In the genomic region with DNA sequence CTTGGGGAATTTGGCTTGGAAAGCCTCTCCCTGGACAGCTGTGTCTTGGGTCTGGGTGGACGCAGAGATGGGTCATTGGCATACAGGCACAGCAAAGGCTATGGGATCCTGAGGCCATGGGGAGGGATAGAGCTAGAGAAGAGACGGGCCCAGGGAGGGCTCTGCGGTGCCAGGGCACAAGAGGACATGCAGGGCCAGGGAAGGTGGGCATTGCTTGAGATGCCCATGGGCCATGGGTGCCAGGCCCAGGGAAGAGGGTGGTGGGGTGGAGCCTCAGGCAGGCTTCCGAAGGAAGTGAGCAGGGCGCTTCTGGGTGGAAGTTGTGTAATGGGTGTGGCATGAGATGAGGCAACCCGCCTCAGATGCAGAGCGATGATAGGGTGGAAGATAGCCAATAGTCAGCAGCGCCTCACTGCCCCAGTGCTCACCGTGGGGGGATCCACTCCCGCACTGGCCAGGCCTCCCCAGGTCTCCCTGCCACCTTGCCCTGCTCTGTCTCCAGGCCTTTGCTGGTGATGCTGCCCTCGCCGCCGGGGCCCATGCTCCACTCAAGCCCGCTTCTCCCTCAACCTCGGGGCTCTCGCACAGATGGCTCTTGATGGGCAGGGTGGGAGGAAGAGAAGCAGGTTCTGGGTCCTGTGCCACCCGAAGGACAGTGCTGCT, we compare ENCODE assay signal across 1 cellular context.
TF ChIP-seq lines count a peak whose summit lies in the region.

No MANE protein-coding gene starts in this region.

TF ChIP-seq in K562, 482 proteins besides CTCF, POLR2A, EP300 and RAD21 (continued from another document and continues in another):
- TF ChIP-seq, protein P1, sequence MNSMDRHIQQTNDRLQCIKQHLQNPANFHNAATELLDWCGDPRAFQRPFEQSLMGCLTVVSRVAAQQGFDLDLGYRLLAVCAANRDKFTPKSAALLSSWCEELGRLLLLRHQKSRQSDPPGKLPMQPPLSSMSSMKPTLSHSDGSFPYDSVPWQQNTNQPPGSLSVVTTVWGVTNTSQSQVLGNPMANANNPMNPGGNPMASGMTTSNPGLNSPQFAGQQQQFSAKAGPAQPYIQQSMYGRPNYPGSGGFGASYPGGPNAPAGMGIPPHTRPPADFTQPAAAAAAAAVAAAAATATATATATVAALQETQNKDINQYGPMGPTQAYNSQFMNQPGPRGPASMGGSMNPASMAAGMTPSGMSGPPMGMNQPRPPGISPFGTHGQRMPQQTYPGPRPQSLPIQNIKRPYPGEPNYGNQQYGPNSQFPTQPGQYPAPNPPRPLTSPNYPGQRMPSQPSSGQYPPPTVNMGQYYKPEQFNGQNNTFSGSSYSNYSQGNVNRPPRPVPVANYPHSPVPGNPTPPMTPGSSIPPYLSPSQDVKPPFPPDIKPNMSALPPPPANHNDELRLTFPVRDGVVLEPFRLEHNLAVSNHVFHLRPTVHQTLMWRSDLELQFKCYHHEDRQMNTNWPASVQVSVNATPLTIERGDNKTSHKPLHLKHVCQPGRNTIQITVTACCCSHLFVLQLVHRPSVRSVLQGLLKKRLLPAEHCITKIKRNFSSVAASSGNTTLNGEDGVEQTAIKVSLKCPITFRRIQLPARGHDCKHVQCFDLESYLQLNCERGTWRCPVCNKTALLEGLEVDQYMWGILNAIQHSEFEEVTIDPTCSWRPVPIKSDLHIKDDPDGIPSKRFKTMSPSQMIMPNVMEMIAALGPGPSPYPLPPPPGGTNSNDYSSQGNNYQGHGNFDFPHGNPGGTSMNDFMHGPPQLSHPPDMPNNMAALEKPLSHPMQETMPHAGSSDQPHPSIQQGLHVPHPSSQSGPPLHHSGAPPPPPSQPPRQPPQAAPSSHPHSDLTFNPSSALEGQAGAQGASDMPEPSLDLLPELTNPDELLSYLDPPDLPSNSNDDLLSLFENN (IDR thresholded peaks at IDR 0.05; ENCODE audit: low read depth in 2 of 2, low read length in 2 of 2): no peak
- TF ChIP-seq ZC3H8 (IDR thresholded peaks at IDR 0.05): no peak
- no peak for TF ChIP-seq FOXK1 (CRISPR knock-in tag; IDR thresholded peaks at IDR 0.05; ENCODE audit: borderline replicate concordance)
- TF ChIP-seq, protein P2, sequence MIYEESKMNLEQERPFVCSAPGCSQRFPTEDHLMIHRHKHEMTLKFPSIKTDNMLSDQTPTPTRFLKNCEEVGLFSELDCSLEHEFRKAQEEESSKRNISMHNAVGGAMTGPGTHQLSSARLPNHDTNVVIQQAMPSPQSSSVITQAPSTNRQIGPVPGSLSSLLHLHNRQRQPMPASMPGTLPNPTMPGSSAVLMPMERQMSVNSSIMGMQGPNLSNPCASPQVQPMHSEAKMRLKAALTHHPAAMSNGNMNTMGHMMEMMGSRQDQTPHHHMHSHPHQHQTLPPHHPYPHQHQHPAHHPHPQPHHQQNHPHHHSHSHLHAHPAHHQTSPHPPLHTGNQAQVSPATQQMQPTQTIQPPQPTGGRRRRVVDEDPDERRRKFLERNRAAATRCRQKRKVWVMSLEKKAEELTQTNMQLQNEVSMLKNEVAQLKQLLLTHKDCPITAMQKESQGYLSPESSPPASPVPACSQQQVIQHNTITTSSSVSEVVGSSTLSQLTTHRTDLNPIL (CRISPR knock-in tag; IDR thresholded peaks at IDR 0.05): no peak
- TF ChIP-seq SP2 (IDR thresholded peaks at IDR 0.05; ENCODE audit: extremely low read depth, low read depth, low read length, poor library complexity, severe bottlenecking): no peak
- 0 out of 2 replicates have a peak, but pooled peaks have one; percentile 52 for TF ChIP-seq ZNF3 (CRISPR knock-in tag; IDR thresholded peaks at IDR 0.05)
- TF ChIP-seq, protein P3, sequence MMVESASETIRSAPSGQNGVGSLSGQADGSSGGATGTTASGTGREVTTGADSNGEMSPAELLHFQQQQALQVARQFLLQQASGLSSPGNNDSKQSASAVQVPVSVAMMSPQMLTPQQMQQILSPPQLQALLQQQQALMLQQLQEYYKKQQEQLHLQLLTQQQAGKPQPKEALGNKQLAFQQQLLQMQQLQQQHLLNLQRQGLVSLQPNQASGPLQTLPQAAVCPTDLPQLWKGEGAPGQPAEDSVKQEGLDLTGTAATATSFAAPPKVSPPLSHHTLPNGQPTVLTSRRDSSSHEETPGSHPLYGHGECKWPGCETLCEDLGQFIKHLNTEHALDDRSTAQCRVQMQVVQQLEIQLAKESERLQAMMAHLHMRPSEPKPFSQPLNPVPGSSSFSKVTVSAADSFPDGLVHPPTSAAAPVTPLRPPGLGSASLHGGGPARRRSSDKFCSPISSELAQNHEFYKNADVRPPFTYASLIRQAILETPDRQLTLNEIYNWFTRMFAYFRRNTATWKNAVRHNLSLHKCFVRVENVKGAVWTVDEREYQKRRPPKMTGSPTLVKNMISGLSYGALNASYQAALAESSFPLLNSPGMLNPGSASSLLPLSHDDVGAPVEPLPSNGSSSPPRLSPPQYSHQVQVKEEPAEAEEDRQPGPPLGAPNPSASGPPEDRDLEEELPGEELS (CRISPR knock-in tag; IDR thresholded peaks at IDR 0.05; ENCODE audit: borderline replicate concordance): no peak
- TF ChIP-seq TEAD2 (tag; IDR thresholded peaks at IDR 0.05): no peak
- TF ChIP-seq KLF16 (IDR thresholded peaks at IDR 0.05): no peak
- TF ChIP-seq MCM2 (IDR thresholded peaks at IDR 0.05; ENCODE audit: low read depth): no peak
- TF ChIP-seq JUND (IDR thresholded peaks at IDR 0.05; ENCODE audit: borderline replicate concordance, low read depth, low read length): peak; percentile 79
- peak; percentile 78; the same call in 2 of the 3 replicates for TF ChIP-seq JUND (tag; IDR thresholded peaks at IDR 0.05; ENCODE audit: borderline replicate concordance, low read depth, low read length)
- no peak for TF ChIP-seq EP400 (IDR thresholded peaks at IDR 0.05)
- TF ChIP-seq SMARCE1 (IDR thresholded peaks at IDR 0.05): no peak
- TF ChIP-seq HDAC6 (IDR thresholded peaks at IDR 0.05; ENCODE audit: low read depth, low read length): no peak
- TF ChIP-seq, protein P4, sequence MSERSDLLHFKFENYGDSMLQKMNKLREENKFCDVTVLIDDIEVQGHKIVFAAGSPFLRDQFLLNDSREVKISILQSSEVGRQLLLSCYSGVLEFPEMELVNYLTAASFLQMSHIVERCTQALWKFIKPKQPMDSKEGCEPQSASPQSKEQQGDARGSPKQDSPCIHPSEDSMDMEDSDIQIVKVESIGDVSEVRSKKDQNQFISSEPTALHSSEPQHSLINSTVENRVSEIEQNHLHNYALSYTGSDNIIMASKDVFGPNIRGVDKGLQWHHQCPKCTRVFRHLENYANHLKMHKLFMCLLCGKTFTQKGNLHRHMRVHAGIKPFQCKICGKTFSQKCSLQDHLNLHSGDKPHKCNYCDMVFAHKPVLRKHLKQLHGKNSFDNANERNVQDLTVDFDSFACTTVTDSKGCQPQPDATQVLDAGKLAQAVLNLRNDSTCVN (CRISPR knock-in tag; IDR thresholded peaks at IDR 0.05): no peak
- TF ChIP-seq MEF2D (tag; conservative IDR thresholded peaks at IDR 0.05; ENCODE audit: low read depth): no peak
- TF ChIP-seq PCBP2 (IDR thresholded peaks at IDR 0.05; ENCODE audit: low read depth, low read length, poor library complexity, severe bottlenecking): no peak
- TF ChIP-seq, protein P5, sequence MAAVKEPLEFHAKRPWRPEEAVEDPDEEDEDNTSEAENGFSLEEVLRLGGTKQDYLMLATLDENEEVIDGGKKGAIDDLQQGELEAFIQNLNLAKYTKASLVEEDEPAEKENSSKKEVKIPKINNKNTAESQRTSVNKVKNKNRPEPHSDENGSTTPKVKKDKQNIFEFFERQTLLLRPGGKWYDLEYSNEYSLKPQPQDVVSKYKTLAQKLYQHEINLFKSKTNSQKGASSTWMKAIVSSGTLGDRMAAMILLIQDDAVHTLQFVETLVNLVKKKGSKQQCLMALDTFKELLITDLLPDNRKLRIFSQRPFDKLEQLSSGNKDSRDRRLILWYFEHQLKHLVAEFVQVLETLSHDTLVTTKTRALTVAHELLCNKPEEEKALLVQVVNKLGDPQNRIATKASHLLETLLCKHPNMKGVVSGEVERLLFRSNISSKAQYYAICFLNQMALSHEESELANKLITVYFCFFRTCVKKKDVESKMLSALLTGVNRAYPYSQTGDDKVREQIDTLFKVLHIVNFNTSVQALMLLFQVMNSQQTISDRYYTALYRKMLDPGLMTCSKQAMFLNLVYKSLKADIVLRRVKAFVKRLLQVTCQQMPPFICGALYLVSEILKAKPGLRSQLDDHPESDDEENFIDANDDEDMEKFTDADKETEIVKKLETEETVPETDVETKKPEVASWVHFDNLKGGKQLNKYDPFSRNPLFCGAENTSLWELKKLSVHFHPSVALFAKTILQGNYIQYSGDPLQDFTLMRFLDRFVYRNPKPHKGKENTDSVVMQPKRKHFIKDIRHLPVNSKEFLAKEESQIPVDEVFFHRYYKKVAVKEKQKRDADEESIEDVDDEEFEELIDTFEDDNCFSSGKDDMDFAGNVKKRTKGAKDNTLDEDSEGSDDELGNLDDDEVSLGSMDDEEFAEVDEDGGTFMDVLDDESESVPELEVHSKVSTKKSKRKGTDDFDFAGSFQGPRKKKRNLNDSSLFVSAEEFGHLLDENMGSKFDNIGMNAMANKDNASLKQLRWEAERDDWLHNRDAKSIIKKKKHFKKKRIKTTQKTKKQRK (IDR thresholded peaks at IDR 0.05; ENCODE audit: borderline replicate concordance, low read depth, low read length): no peak
- TF ChIP-seq SNRNP70 (optimal IDR thresholded peaks at IDR 0.05; ENCODE audit: low read depth, low read length): no peak
- peak; percentile 98 for TF ChIP-seq CEBPB (tag; IDR thresholded peaks at IDR 0.05)
- TF ChIP-seq POLR3G (IDR thresholded peaks at IDR 0.05; ENCODE audit: extremely low read depth, insufficient read length, insufficient replicate concordance): no peak
- no peak for TF ChIP-seq FOXA3 (CRISPR knock-in tag; conservative IDR thresholded peaks at IDR 0.05 in 1 of 2, IDR thresholded peaks at IDR 0.05 in 1 of 2)
- TF ChIP-seq, protein P6, sequence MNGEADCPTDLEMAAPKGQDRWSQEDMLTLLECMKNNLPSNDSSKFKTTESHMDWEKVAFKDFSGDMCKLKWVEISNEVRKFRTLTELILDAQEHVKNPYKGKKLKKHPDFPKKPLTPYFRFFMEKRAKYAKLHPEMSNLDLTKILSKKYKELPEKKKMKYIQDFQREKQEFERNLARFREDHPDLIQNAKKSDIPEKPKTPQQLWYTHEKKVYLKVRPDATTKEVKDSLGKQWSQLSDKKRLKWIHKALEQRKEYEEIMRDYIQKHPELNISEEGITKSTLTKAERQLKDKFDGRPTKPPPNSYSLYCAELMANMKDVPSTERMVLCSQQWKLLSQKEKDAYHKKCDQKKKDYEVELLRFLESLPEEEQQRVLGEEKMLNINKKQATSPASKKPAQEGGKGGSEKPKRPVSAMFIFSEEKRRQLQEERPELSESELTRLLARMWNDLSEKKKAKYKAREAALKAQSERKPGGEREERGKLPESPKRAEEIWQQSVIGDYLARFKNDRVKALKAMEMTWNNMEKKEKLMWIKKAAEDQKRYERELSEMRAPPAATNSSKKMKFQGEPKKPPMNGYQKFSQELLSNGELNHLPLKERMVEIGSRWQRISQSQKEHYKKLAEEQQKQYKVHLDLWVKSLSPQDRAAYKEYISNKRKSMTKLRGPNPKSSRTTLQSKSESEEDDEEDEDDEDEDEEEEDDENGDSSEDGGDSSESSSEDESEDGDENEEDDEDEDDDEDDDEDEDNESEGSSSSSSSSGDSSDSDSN (IDR thresholded peaks at IDR 0.05; ENCODE audit: borderline replicate concordance in 1 of 2, low read depth in 2 of 2, low read length in 2 of 2): no peak
- TF ChIP-seq ZBTB7A (IDR thresholded peaks at IDR 0.05; ENCODE audit: borderline replicate concordance, control insufficient read depth, low read depth, low read length): no peak
- TF ChIP-seq NFE2L1 (tag; IDR thresholded peaks at IDR 0.05; ENCODE audit: borderline replicate concordance, low read depth): no peak
- TF ChIP-seq, protein P7, sequence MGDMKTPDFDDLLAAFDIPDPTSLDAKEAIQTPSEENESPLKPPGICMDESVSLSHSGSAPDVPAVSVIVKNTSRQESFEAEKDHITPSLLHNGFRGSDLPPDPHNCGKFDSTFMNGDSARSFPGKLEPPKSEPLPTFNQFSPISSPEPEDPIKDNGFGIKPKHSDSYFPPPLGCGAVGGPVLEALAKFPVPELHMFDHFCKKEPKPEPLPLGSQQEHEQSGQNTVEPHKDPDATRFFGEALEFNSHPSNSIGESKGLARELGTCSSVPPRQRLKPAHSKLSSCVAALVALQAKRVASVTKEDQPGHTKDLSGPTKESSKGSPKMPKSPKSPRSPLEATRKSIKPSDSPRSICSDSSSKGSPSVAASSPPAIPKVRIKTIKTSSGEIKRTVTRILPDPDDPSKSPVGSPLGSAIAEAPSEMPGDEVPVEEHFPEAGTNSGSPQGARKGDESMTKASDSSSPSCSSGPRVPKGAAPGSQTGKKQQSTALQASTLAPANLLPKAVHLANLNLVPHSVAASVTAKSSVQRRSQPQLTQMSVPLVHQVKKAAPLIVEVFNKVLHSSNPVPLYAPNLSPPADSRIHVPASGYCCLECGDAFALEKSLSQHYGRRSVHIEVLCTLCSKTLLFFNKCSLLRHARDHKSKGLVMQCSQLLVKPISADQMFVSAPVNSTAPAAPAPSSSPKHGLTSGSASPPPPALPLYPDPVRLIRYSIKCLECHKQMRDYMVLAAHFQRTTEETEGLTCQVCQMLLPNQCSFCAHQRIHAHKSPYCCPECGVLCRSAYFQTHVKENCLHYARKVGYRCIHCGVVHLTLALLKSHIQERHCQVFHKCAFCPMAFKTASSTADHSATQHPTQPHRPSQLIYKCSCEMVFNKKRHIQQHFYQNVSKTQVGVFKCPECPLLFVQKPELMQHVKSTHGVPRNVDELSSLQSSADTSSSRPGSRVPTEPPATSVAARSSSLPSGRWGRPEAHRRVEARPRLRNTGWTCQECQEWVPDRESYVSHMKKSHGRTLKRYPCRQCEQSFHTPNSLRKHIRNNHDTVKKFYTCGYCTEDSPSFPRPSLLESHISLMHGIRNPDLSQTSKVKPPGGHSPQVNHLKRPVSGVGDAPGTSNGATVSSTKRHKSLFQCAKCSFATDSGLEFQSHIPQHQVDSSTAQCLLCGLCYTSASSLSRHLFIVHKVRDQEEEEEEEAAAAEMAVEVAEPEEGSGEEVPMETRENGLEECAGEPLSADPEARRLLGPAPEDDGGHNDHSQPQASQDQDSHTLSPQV (IDR thresholded peaks at IDR 0.05): peak; percentile 58
- no peak for TF ChIP-seq NCOA1 (IDR thresholded peaks at IDR 0.05; ENCODE audit: low read depth)
- no peak for TF ChIP-seq YBX1 (IDR thresholded peaks at IDR 0.05)
